ENCODE assay signal across 8 cellular contexts in the genomic region with DNA sequence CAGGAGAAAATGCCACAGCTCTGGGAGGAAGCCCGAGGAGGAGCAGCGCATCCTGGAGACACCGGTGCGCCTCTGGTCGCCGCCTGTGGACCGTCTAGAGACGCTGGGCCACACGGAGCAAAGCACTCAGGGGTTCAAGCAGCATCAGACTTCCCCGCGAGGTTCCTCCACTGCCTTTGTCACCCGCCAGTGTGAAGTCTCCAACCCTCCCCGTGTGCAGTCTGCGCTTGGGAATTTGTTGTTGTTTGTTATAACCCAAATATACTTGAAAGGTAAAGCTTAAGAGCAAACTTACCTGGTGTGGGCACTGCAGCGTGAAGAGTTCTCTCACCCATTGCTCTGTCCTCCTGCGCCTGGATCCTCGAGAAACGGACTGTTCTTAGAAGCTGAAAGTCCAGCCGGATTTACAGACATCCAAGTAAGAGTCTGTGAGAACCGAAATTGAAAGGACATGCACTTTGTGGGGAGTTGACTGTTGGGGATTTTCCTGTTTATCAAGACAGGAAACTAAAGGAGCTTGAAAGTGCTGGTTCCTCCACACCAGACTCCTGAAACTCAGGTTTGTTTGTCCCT. TPM values are rescaled to one million over a fixed set of nuclear protein-coding genes. Genes with fewer than 3 reads are reported as not detected.
A peak's percentile ranks its signal among the peaks of the same experiment; 100 is the strongest.
DNase-seq lines count a peak whose midpoint lies in the region; ATAC-seq and TF ChIP-seq lines count a peak whose summit lies in the region.

A gene with protein sequence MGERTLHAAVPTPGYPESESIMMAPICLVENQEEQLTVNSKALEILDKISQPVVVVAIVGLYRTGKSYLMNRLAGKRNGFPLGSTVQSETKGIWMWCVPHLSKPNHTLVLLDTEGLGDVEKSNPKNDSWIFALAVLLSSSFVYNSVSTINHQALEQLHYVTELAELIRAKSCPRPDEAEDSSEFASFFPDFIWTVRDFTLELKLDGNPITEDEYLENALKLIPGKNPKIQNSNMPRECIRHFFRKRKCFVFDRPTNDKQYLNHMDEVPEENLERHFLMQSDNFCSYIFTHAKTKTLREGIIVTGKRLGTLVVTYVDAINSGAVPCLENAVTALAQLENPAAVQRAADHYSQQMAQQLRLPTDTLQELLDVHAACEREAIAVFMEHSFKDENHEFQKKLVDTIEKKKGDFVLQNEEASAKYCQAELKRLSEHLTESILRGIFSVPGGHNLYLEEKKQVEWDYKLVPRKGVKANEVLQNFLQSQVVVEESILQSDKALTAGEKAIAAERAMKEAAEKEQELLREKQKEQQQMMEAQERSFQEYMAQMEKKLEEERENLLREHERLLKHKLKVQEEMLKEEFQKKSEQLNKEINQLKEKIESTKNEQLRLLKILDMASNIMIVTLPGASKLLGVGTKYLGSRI (minus strand): TSS at position 443 of the 573 bp plus-strand sequence. CDS start 108 bp downstream, at position 335.

- H3K27me3 ChIP-seq in esophagus (ENCODE audit: control insufficient read depth in 1 of 2, insufficient read depth in 2 of 2, low read length in 2 of 2) (no peaks in the 10 kb centered on the region), neural progenitor cell (no peaks in the 10 kb centered on the region), suprapubic skin (no peaks in the 10 kb centered on the region)

- H3K4me1 ChIP-seq in esophagus (ENCODE audit: control insufficient read depth in 2 of 2, insufficient read depth in 2 of 2, low read length in 1 of 2) (no peaks in the 10 kb centered on the region), neural progenitor cell (no peaks in the 10 kb centered on the region), suprapubic skin (peaks cover 10% of the 10 kb centered on the region)

- no peak within 1 kb of the TSS for H3K4me2 ChIP-seq in neural progenitor cell

- no peaks in the 10 kb centered on the region for H3K79me2 ChIP-seq in neural progenitor cell (ENCODE audit: low read depth)

- no peaks in the 10 kb centered on the region for H3K9me3 Mint-ChIP-seq in IgD-negative memory B cell
- peaks cover 2% of the 10 kb centered on the region for H3K9me3 Mint-ChIP-seq in activated CD8-positive, alpha-beta memory T cell treated with anti-CD3 and anti-CD28 coated beads, Interleukin-2, amount 10 ng/mL, durations not matched to agents 7 days and 5 days (ENCODE audit: low read depth)
- H3K9me3 Mint-ChIP-seq in neural progenitor cell: peaks cover 2% of the 10 kb centered on the region

- peak; percentile 63 for ATAC-seq in GM19438 (IDR thresholded peaks at IDR 0.05; ENCODE audit: low read depth, unreplicated experiment)
- ATAC-seq in activated CD8-positive, alpha-beta memory T cell treated with anti-CD3 and anti-CD28 coated beads, Interleukin-2, amount 10 ng/mL, durations not matched to agents 7 days and 5 days: peak; percentile 76

- H3K27ac ChIP-seq in esophagus (ENCODE audit: low read depth in 2 of 2, low read length in 1 of 2) (peak within 1 kb of the TSS; percentile 71 to 72), neural progenitor cell (no peak within 1 kb of the TSS), suprapubic skin (peak within 1 kb of the TSS; percentile 16)

- peak within 1 kb of the TSS; percentile 62 to 65 for H3K4me3 ChIP-seq in esophagus (ENCODE audit: low read depth in 1 of 2, low read length in 2 of 2)
- H3K4me3 ChIP-seq in neural progenitor cell: no peak within 1 kb of the TSS
- peak within 1 kb of the TSS; percentile 47 for H3K4me3 ChIP-seq in suprapubic skin

- H3K9me3 ChIP-seq in esophagus (ENCODE audit: control insufficient read depth in 2 of 2, insufficient read depth in 1 of 2, low read depth in 1 of 2, low read length in 1 of 2) (no peaks in the 10 kb centered on the region), neural progenitor cell (ENCODE audit: low read depth) (no peaks in the 10 kb centered on the region), suprapubic skin (no peaks in the 10 kb centered on the region)

- H3F3A ChIP-seq in neural progenitor cell (ENCODE audit: low read depth): no peaks in the 10 kb centered on the region

- no peak for TF ChIP-seq CTCF in neural progenitor cell (IDR thresholded peaks at IDR 0.05)
- TF ChIP-seq CTCF in suprapubic skin (IDR thresholded peaks at IDR 0.05): no peak

- no peaks in the 10 kb centered on the region for H3K36me3 ChIP-seq in esophagus (ENCODE audit: control insufficient read depth in 2 of 2, insufficient read depth in 2 of 2, low read length in 1 of 2)
- H3K36me3 ChIP-seq in neural progenitor cell: no peaks in the 10 kb centered on the region
- no peaks in the 10 kb centered on the region for H3K36me3 ChIP-seq in suprapubic skin

- peak within 1 kb of the TSS; percentile 79 for H2AFZ ChIP-seq in neural progenitor cell (replicated peaks)

- H3K4me1 Mint-ChIP-seq in IgD-negative memory B cell (peaks cover 20 to 52% (median 44%) of the 10 kb centered on the region in 3 donors), neural progenitor cell (no peaks in the 10 kb centered on the region)
- peaks cover 58% of the 10 kb centered on the region for H3K4me1 Mint-ChIP-seq in activated CD8-positive, alpha-beta memory T cell treated with anti-CD3 and anti-CD28 coated beads, Interleukin-2, amount 10 ng/mL, durations not matched to agents 7 days and 5 days

- no peak for TF ChIP-seq EP300 in suprapubic skin (IDR thresholded peaks at IDR 0.05)

- TF ChIP-seq POLR2A in suprapubic skin (IDR thresholded peaks at IDR 0.05): no peak

- H3K27me3 Mint-ChIP-seq in IgD-negative memory B cell (no peaks in the 10 kb centered on the region), neural progenitor cell (ENCODE audit: insufficient read depth, low read depth) (no peaks in the 10 kb centered on the region)
- H3K27me3 Mint-ChIP-seq in activated CD8-positive, alpha-beta memory T cell treated with anti-CD3 and anti-CD28 coated beads, Interleukin-2, amount 10 ng/mL, durations not matched to agents 7 days and 5 days: no peaks in the 10 kb centered on the region

- H3K27ac Mint-ChIP-seq in IgD-negative memory B cell (peak within 1 kb of the TSS; percentile 82 to 98 (median 91)), neural progenitor cell (no peak within 1 kb of the TSS)
- peak within 1 kb of the TSS; percentile 99 for H3K27ac Mint-ChIP-seq in activated CD8-positive, alpha-beta memory T cell treated with anti-CD3 and anti-CD28 coated beads, Interleukin-2, amount 10 ng/mL, durations not matched to agents 7 days and 5 days

- peak within 1 kb of the TSS; percentile 93 to 96 (median 94) for H3K4me3 Mint-ChIP-seq in IgD-negative memory B cell
- peak within 1 kb of the TSS; percentile 97 for H3K4me3 Mint-ChIP-seq in activated CD8-positive, alpha-beta memory T cell treated with anti-CD3 and anti-CD28 coated beads, Interleukin-2, amount 10 ng/mL, durations not matched to agents 7 days and 5 days
- no peak within 1 kb of the TSS for H3K4me3 Mint-ChIP-seq in neural progenitor cell

- CTCF ChIA-PET in activated CD8-positive, alpha-beta memory T cell treated with anti-CD3 and anti-CD28 coated beads, Interleukin-2, amount 10 ng/mL, durations not matched to agents 7 days and 5 days (lab: Charles Lee): interaction anchor here (0.7 to 4.2 kb wide), 13 partner anchors 62 to 256 kb away, joined by 3 to 22 read pairs (median 5); a partner anchor contains a TSS

- DNase-seq in AML-193 (lab: John Stamatoyannopoulos, UW) (peak; percentile 15 to 18), neural progenitor cell (ENCODE audit: low spot score) (no peak), suprapubic skin (ENCODE audit: low spot score in 2 of 2) (no peak), NCI-H510A (lab: John Stamatoyannopoulos, UW) (no peak)
- DNase-seq in activated CD8-positive, alpha-beta memory T cell treated with anti-CD3 and anti-CD28 coated beads, Interleukin-2, amount 10 ng/mL, durations not matched to agents 7 days and 5 days: peak; percentile 67

- H3K9ac ChIP-seq in neural progenitor cell: no peak within 1 kb of the TSS

- 13 to 15% methylated on average over 20 of the region's 20 CpGs for WGBS in esophagus, 2 donors
- WGBS in suprapubic skin: 28% methylated on average over 20 of the region's 20 CpGs

- peaks cover 6% of the 10 kb centered on the region for H3K36me3 Mint-ChIP-seq in IgD-negative memory B cell
- peaks cover 53% of the 10 kb centered on the region for H3K36me3 Mint-ChIP-seq in activated CD8-positive, alpha-beta memory T cell treated with anti-CD3 and anti-CD28 coated beads, Interleukin-2, amount 10 ng/mL, durations not matched to agents 7 days and 5 days
- H3K36me3 Mint-ChIP-seq in neural progenitor cell: no peaks in the 10 kb centered on the region

- no peaks in the 10 kb centered on the region for H4K20me1 ChIP-seq in neural progenitor cell (ENCODE audit: low read depth)

RNA-seq across cellular contexts. Expression of the gene that starts here (rescaled TPM):
- polyA plus RNA-seq in IgD-negative memory B cell (10.1 TPM), esophagus (1 to 10 TPM; 3.5 to 3.9 TPM)
- total RNA-seq in activated CD8-positive, alpha-beta memory T cell treated with anti-CD3 and anti-CD28 coated beads, Interleukin-2, amount 10 ng/mL, durations not matched to agents 7 days and 5 days: 10 to 100 TPM; 69.7 to 78.6 TPM
- total RNA-seq in neural progenitor cell (ENCODE audit: low replicate concordance) (not detected in 2 replicates), suprapubic skin (1 to 10 TPM; 1.2 to 6.4 (median 1.6) TPM)

Comparison
In these comparisons a context has a peak if more than half of its experiments do, and no peak if none do; other contexts are left out.
1. RNA of the gene that starts here (total RNA-seq): 69.7 to 78.6 TPM in activated CD8-positive, alpha-beta memory T cell treated with anti-CD3 and anti-CD28 coated beads, Interleukin-2, amount 10 ng/mL, durations not matched to agents 7 days and 5 days; 1.2 to 6.4 TPM in suprapubic skin and not detected in neural progenitor cell; every median in the first group is over 4 times any median in the second.
2. DNase-seq: peak in AML-193 (2 of 2) and activated CD8-positive, alpha-beta memory T cell treated with anti-CD3 and anti-CD28 coated beads, Interleukin-2, amount 10 ng/mL, durations not matched to agents 7 days and 5 days (single experiment); none in neural progenitor cell (single experiment), suprapubic skin (0 of 2) and NCI-H510A (single experiment).